ENCODE assay signal across 24 cellular contexts in genomic region chr5:126069329-126069728, GRCh38.
DNase-seq lines count a peak whose midpoint lies in the region; ATAC-seq, FAIRE-seq and TF ChIP-seq lines count a peak whose summit lies in the region.
"Had no signal": no experiment of that assay in that cellular context is flagged by ENCODE, and none has a peak within 500 bp of the region (broad histone marks: within the 10 kb centered on the region; RNA-seq: fewer than 3 reads in every experiment).

No MANE protein-coding gene starts in this region.

- no peaks in the 10 kb centered on the region for H3K79me2 ChIP-seq in GM12878 (ENCODE audit: control insufficient read depth, insufficient read depth, low read length)

- BruUV-seq in GM12878 (replicated peaks; lab: Mats Ljungman, UMichigan): no TSS peak

- no peak overlapping the region for H3K4me2 ChIP-seq in GM12878 (ENCODE audit: control insufficient read depth, insufficient read depth)
- H3K4me2 ChIP-seq: A549; BLaER1 treated with 17β-estradiol and CSF1 and Interleukin-3, amounts not matched to agents 10 nM and 100 nM had no signal

- intact Hi-C loops in GM12878 (cut with micrococcal nuclease; ENCODE audit: unreplicated experiment): no loop called here

- H3K27me3 ChIP-seq in GM12878 (replicated peaks in 1 of 2; ENCODE audit: control insufficient read depth in 2 of 2, insufficient read depth in 2 of 2, low read length in 1 of 2): no peaks in the 10 kb centered on the region
- no peaks in the 10 kb centered on the region for H3K27me3 ChIP-seq in upper lobe of left lung

- SMC1A ChIA-PET in GM12878 (lab: Charles Lee; ENCODE audit: uncharacterized antibody, unreplicated experiment): no interaction called here

- peak; percentile 23 for FAIRE-seq in GM12878 (lab: Jason Lieb, UNC)
- FAIRE-seq: A549, D721Med, G401.6, GM12892, GM18507, GM19239 had no signal

- ATAC-seq in GM12878 (no peak), GM21717 (IDR thresholded peaks at IDR 0.05; ENCODE audit: unreplicated experiment) (no peak), upper lobe of left lung (ENCODE audit: low FRiP score in 2 of 2) (no peak), GM18867 (IDR thresholded peaks at IDR 0.05; ENCODE audit: unreplicated experiment) (no peak)
- ATAC-seq: A549; CD8-positive, alpha-beta T cell had no signal

- DNase-seq in HT-29 (ENCODE audit: low spot score) (peak; percentile 8), GM12878 (ENCODE audit: low read depth, low spot score) (no peak), left kidney (ENCODE audit: low read depth, low spot score) (peak; percentile 6), KG1 (lab: John Stamatoyannopoulos, UW) (no peak), upper lobe of left lung (no peak)
- DNase-seq: AML-193; Caco-2; Calu3; CD4-positive, alpha-beta T cell; CD8-positive, alpha-beta T cell; DMS79 treated with DMSO at 0.1 percent for 48 hours; GF-D8 had no signal

- no peak for TF ChIP-seq POLR2A in GM12878 (IDR thresholded peaks at IDR 0.05; ENCODE audit: low read depth, low read length)
- TF ChIP-seq POLR2A in upper lobe of left lung (IDR thresholded peaks at IDR 0.05): no peak

- H3K27ac ChIP-seq in HEK293 (ENCODE audit: extremely low read depth, low read depth, low read length) (no peak overlapping the region), GM12878 (ENCODE audit: control insufficient read depth, insufficient read depth) (no peak overlapping the region), upper lobe of left lung (no peak overlapping the region)
- H3K27ac ChIP-seq: 22Rv1; A549; BLaER1 treated with 17β-estradiol and CSF1 and Interleukin-3, amounts not matched to agents 10 nM and 100 nM; C4-2B had no signal

- RAD21 ChIA-PET in GM12878 (lab: Charles Lee; ENCODE audit: unreplicated experiment): no interaction called here

- no peaks in the 10 kb centered on the region for H4K20me1 ChIP-seq in GM12878 (ENCODE audit: control insufficient read depth, insufficient read depth)

- TF ChIP-seq CTCF in HEK293 (tag by site-specific recombination; IDR thresholded peaks at IDR 0.05) (no peak), GM12878 (IDR thresholded peaks at IDR 0.05 in 2 of 3, conservative IDR thresholded peaks at IDR 0.05 in 1 of 3; ENCODE audit: control insufficient read depth in 2 of 3, extremely low read depth in 1 of 3, insufficient read depth in 1 of 3, low read depth in 3 of 3, low read length in 3 of 3) (no peak), upper lobe of left lung (IDR thresholded peaks at IDR 0.05) (no peak)

- CTCF ChIA-PET in HEK293 (lab: Yijun Ruan, JAX): no interaction called here
- CTCF ChIA-PET in GM12878 (lab: Yijun Ruan, JAX): no interaction called here

- H3K9me3 ChIP-seq in HEK293 (ENCODE audit: control insufficient read depth, insufficient read depth, low read depth, low read length) (no peaks in the 10 kb centered on the region), GM12878 (replicated peaks; ENCODE audit: control insufficient read depth, insufficient read depth, low read length) (no peaks in the 10 kb centered on the region), upper lobe of left lung (peaks cover 0 to 12% (median 4%) of the 10 kb centered on the region in 4 donors)
- H3K9me3 ChIP-seq: A549, Caco-2 had no signal

- H3K36me3 ChIP-seq in HEK293 (ENCODE audit: control insufficient read depth in 2 of 2, insufficient read depth in 1 of 2, low read length in 2 of 2): no peaks in the 10 kb centered on the region
- no peaks in the 10 kb centered on the region for H3K36me3 ChIP-seq in GM12878 (ENCODE audit: control insufficient read depth in 2 of 2, insufficient read depth in 2 of 2, low read length in 1 of 2)
- H3K36me3 ChIP-seq in upper lobe of left lung: no peaks in the 10 kb centered on the region
- H3K36me3 ChIP-seq: BLaER1 treated with 17β-estradiol and CSF1 and Interleukin-3, amounts not matched to agents 10 nM and 100 nM had no signal

- H3K4me3 ChIP-seq in HEK293 (ENCODE audit: low read depth, low read length) (no peak overlapping the region), GM12878 (no peak overlapping the region), upper lobe of left lung (no peak overlapping the region)
- H3K4me3 ChIP-seq: A549; BLaER1 treated with 17β-estradiol and CSF1 and Interleukin-3, amounts not matched to agents 10 nM and 100 nM had no signal

- H2AFZ ChIP-seq in GM12878 (ENCODE audit: control insufficient read depth, low read depth, low read length): no peak overlapping the region

- no peaks in the 10 kb centered on the region for H3K4me1 ChIP-seq in HEK293 (ENCODE audit: control insufficient read depth, insufficient read depth, low read length)
- no peaks in the 10 kb centered on the region for H3K4me1 ChIP-seq in GM12878 (ENCODE audit: control insufficient read depth, insufficient read depth, low read length)
- no peaks in the 10 kb centered on the region for H3K4me1 ChIP-seq in upper lobe of left lung
- H3K4me1 ChIP-seq: A549, Caco-2 had no signal

- in situ Hi-C loops in GM12878 (cut with MboI): no loop called here

- TF ChIP-seq EP300 in GM12878 (IDR thresholded peaks at IDR 0.05; ENCODE audit: borderline replicate concordance in 1 of 2, control insufficient read depth in 1 of 2, low read depth in 2 of 2, low read length in 2 of 2) (no peak), upper lobe of left lung (IDR thresholded peaks at IDR 0.05) (no peak)

- WGBS in GM12878 (ENCODE audit: insufficient coverage, insufficient replicate concordance, low lambda C conversion rate, missing lambda C conversion rate): 22% methylated on average over 3 of the region's 3 CpGs
- 60 to 69% methylated on average over 3 of the region's 3 CpGs for WGBS in upper lobe of left lung, 2 donors

- POLR2A ChIA-PET in HEK293 (lab: Yijun Ruan, JAX) (no interaction called here), GM12878 (lab: Charles Lee) (no interaction called here)

- H3K9ac ChIP-seq in GM12878 (ENCODE audit: control insufficient read depth, insufficient read depth, low read length): no peak overlapping the region
- H3K9ac ChIP-seq: BLaER1 treated with 17β-estradiol and CSF1 and Interleukin-3, amounts not matched to agents 10 nM and 100 nM had no signal

- TF ChIP-seq RAD21 in GM12878 (IDR thresholded peaks at IDR 0.05; ENCODE audit: insufficient read depth, low read depth, low read length): no peak

TF ChIP-seq in HEK293, 187 proteins besides CTCF, POLR2A, EP300 and RAD21 (continues in another document):
- TF ChIP-seq ZNF843 (tag by site-specific recombination; IDR thresholded peaks at IDR 0.05) (peak; percentile 84), ZNF423 (tag by site-specific recombination; IDR thresholded peaks at IDR 0.05) (no peak), BCL11A (tag by site-specific recombination; IDR thresholded peaks at IDR 0.05; ENCODE audit: low read depth) (no peak), ZNF677 (tag by site-specific recombination; IDR thresholded peaks at IDR 0.05) (no peak), ZNF112 (tag by site-specific recombination; IDR thresholded peaks at IDR 0.05) (no peak), ZNF121 (tag by site-specific recombination; IDR thresholded peaks at IDR 0.05) (no peak), TCF7L2 (IDR thresholded peaks at IDR 0.05; ENCODE audit: borderline replicate concordance, low read depth, low read length) (peak; percentile 51; the same call in 1 of the 2 replicates), ZFHX2 (tag by site-specific recombination; conservative IDR thresholded peaks at IDR 0.05) (no peak), ZNF561 (tag by site-specific recombination; IDR thresholded peaks at IDR 0.05; ENCODE audit: borderline replicate concordance) (no peak), ZNF248 (tag by site-specific recombination; IDR thresholded peaks at IDR 0.05) (no peak), OVOL3 (tag by site-specific recombination; IDR thresholded peaks at IDR 0.05) (peak; percentile 89; the same call in 1 of the 2 replicates), ZSCAN5A (tag by site-specific recombination; IDR thresholded peaks at IDR 0.05) (no peak)

TF ChIP-seq in GM12878, 131 proteins besides CTCF, POLR2A, EP300 and RAD21 (continues in another document):
- TF ChIP-seq MTA2 (IDR thresholded peaks at IDR 0.05; ENCODE audit: low read depth): no peak
- no peak for TF ChIP-seq SREBF1 (IDR thresholded peaks at IDR 0.05; ENCODE audit: low read length)
- TF ChIP-seq USF2 (IDR thresholded peaks at IDR 0.05; ENCODE audit: borderline replicate concordance, low read depth, low read length): no peak
- no peak for TF ChIP-seq MXI1 (IDR thresholded peaks at IDR 0.05; ENCODE audit: low read depth, low read length)
- no peak for TF ChIP-seq ZBED1 (IDR thresholded peaks at IDR 0.05; ENCODE audit: borderline replicate concordance)
- TF ChIP-seq BMI1 (IDR thresholded peaks at IDR 0.05; ENCODE audit: borderline replicate concordance): no peak
- no peak for TF ChIP-seq IKZF1 (conservative IDR thresholded peaks at IDR 0.05)
- no peak for TF ChIP-seq ATF3 (IDR thresholded peaks at IDR 0.05; ENCODE audit: borderline replicate concordance, extremely low read depth, low read depth, low read length)
- TF ChIP-seq NFYA (IDR thresholded peaks at IDR 0.05; ENCODE audit: borderline replicate concordance, low read depth, low read length): no peak
- no peak for TF ChIP-seq IKZF2 (IDR thresholded peaks at IDR 0.05)
- no peak for TF ChIP-seq NFIC (IDR thresholded peaks at IDR 0.05; ENCODE audit: low read depth, low read length)
- no peak for TF ChIP-seq BCL3 (IDR thresholded peaks at IDR 0.05; ENCODE audit: borderline replicate concordance, insufficient read depth, low read depth, low read length, poor library complexity, severe bottlenecking)
- TF ChIP-seq TCF7 (IDR thresholded peaks at IDR 0.05; ENCODE audit: borderline replicate concordance): no peak

Comparison
In these comparisons a context has a peak if more than half of its experiments do, and no peak if none do; other contexts are left out.
1. DNase-seq: peak in HT-29 (single experiment) and left kidney (single experiment); none in GM12878 (single experiment), KG1 (single experiment) and upper lobe of left lung (0 of 2).